In the genomic region with DNA sequence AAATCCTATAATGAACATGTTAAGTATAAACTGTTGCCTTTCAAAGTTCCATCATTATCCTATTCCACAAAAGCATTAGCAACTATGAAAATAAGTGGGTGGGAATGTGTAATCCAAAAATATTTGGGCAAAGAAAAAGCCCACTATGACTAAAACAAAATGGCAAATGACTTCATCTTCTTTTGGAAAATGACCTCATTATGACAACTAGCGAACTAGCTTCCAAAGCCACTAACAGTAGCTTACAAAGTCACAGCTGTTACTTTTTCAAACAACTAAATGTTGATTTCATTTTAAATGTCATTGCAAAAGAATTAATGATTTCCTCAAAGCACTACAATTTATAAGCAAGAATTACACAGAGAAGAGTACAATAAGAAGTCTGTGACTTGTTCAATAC, we compare ENCODE assay signal across 1 cellular context.
TF ChIP-seq lines count a peak whose summit lies in the region.

No MANE protein-coding gene starts in this region.

TF ChIP-seq in HEK293, 187 proteins besides CTCF, POLR2A, EP300 and RAD21 (continued from another document):
- no peak for TF ChIP-seq ZNF280C (tag by site-specific recombination; IDR thresholded peaks at IDR 0.05)
- TF ChIP-seq TSHZ1 (tag by site-specific recombination; IDR thresholded peaks at IDR 0.05; ENCODE audit: borderline replicate concordance) = no peak
- peak; percentile 55; the same call in 1 of the 2 replicates for TF ChIP-seq ZNF335 (tag by site-specific recombination; conservative IDR thresholded peaks at IDR 0.05)
- no peak for TF ChIP-seq ZNF777 (tag by site-specific recombination; IDR thresholded peaks at IDR 0.05; ENCODE audit: borderline replicate concordance)
